Comparison of ENCODE assay signal across 1 cellular context in genomic region chrX:1323315-1323714, GRCh38.
TF ChIP-seq lines count a peak whose summit lies in the region.

No MANE protein-coding gene starts in this region.

TF ChIP-seq in K562, 482 proteins besides CTCF, POLR2A, EP300 and RAD21 (continued from another document):
- no peak for TF ChIP-seq SFPQ (IDR thresholded peaks at IDR 0.05; ENCODE audit: low read depth, low read length)
- TF ChIP-seq FOXA1 (IDR thresholded peaks at IDR 0.05; ENCODE audit: borderline replicate concordance): no peak
- TF ChIP-seq CC2D1A (IDR thresholded peaks at IDR 0.05): no peak
- no peak for TF ChIP-seq ZKSCAN1 (IDR thresholded peaks at IDR 0.05; ENCODE audit: low read depth, low read length)
- no peak for TF ChIP-seq NCOR1 (IDR thresholded peaks at IDR 0.05)
- no peak for TF ChIP-seq MED1 (CRISPR knock-in tag; IDR thresholded peaks at IDR 0.05; ENCODE audit: borderline replicate concordance)
- 0 out of 2 replicates have a peak, but pooled peaks have one; percentile 26 for TF ChIP-seq SMC3 (conservative IDR thresholded peaks at IDR 0.05; ENCODE audit: insufficient read depth, low read depth, low read length)
- no peak for TF ChIP-seq REST (CRISPR knock-in tag; IDR thresholded peaks at IDR 0.05; ENCODE audit: low read depth)
- TF ChIP-seq POLR2G (IDR thresholded peaks at IDR 0.05; ENCODE audit: low read depth, low read length): no peak
- no peak for TF ChIP-seq ZBTB33 (CRISPR knock-in tag; IDR thresholded peaks at IDR 0.05)
